Comparison of ENCODE assay signal across 8 cellular contexts in the genomic region with DNA sequence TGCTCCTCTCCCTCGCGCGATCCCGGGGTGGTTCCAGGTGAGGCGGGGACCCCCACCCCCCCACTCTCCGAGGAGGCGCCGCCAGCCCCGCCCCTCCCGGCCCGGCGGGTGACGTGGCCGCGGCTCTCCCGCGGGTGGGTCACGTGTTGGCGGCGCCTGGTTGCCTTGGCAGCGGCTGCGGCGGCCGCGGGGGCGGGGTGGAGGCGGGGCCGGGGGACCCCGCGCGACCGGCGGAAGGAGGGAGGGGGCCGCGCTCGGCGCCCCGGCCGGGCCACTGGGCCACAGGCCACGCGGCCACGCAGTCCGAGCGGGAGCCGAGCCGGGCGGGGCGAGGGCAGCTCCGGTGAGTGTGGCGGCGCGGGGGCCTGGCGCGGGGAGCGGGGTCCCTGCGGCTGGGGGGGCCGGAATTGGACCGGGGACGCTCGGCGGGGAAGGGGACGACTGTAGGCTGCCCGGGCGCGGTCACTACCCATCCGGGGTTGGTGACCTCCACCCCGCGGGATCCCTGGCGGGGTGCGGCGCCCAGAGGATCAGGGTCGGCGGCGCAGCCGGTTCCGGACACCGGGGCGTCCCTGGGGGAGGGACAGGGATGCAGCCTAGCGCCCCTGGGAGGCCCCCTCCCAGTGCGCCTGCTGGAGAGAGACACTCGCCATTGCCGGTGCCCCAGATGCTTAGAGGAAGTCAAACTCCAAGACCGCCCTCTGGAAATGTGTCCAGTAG.
A peak's percentile ranks its signal among the peaks of the same experiment; 100 is the strongest.
DNase-seq lines count a peak whose midpoint lies in the region; ATAC-seq and TF ChIP-seq lines count a peak whose summit lies in the region.

A gene (plus strand): TSS at position 257 of the 720 bp plus-strand sequence. CDS start 5,382 bp downstream, outside the sequence.

- DNase-seq in GM12865 (ENCODE audit: low read depth): peak; percentile 88
- DNase-seq in HFF-Myc (ENCODE audit: extremely low read depth, low read depth): no peak
- DNase-seq in NCI-H146 (lab: John Stamatoyannopoulos, UW): peak; percentile 79
- peak; percentile 69 to 79 (median 76) for DNase-seq in activated CD4-positive, CD25-positive, alpha-beta regulatory T cell (lab: John Stamatoyannopoulos, UW)
- DNase-seq in cardiac fibroblast (ENCODE audit: low read depth in 2 of 2): peak; percentile 57 to 75
- DNase-seq in islet precursor cell: peak; percentile 86
- DNase-seq in stimulated activated CD4-positive, alpha-beta T cell treated with anti-CD3 and anti-CD28 coated beads, Interleukin-12 subunit alpha, Interleukin-12 subunit beta, amount 100 ng/mL, for 4 hours: peak; percentile 85

- TF ChIP-seq CTCF in GM12865 (IDR thresholded peaks at IDR 0.05; ENCODE audit: insufficient read depth, low read depth, low read length, missing control alignments) (no peak), HFF-Myc (IDR thresholded peaks at IDR 0.05; ENCODE audit: low read depth, low read length, missing control alignments) (no peak), cardiac fibroblast (IDR thresholded peaks at IDR 0.05; ENCODE audit: low read depth, low read length) (no peak)

- H3K4me3 ChIP-seq in GM12865 (ENCODE audit: low read depth, low read length): peak within 1 kb of the TSS; percentile 88
- H3K4me3 ChIP-seq in HFF-Myc (replicated peaks; ENCODE audit: low read depth, low read length): peak within 1 kb of the TSS; percentile 67
- peak within 1 kb of the TSS; percentile 73 to 75 for H3K4me3 ChIP-seq in cardiac fibroblast (replicated peaks in 1 of 2; ENCODE audit: low read depth in 2 of 2, low read length in 2 of 2)

- no peak for ATAC-seq in GM18870 (IDR thresholded peaks at IDR 0.05; ENCODE audit: unreplicated experiment)
